Comparison of ENCODE assay signal across 10 cellular contexts in genomic region chr10:102631525-102632393, GRCh38. TPM values are rescaled to one million over a fixed set of nuclear protein-coding genes. Genes with fewer than 3 reads are reported as not detected.
DNase-seq lines count a peak whose midpoint lies in the region; ATAC-seq and TF ChIP-seq lines count a peak whose summit lies in the region.
"Had no signal": no experiment of that assay in that cellular context is flagged by ENCODE, and none has a peak within 500 bp of the region (broad histone marks: within the 10 kb centered on the region; RNA-seq: fewer than 3 reads in every experiment).

No MANE protein-coding gene starts in this region.

- no peak for DNase-seq in GM23248
- no peak for DNase-seq in WTC11 (ENCODE audit: low spot score)
- no peak for DNase-seq in left ventricle myocardium inferior
- DNase-seq in sigmoid colon, result no peak
- DNase-seq in NCI-H82 (lab: John Stamatoyannopoulos, UW), result no peak
- no peak for DNase-seq in GM10248 (ENCODE audit: extremely low spot score)
- DNase-seq in WERI-Rb-1, result no peak
- DNase-seq: DMS79, NCI-H2029, T-helper 9 cell had no signal

- H3K27me3 Mint-ChIP-seq in WTC11 (ENCODE audit: low read depth), result no peaks in the 10 kb centered on the region; the same call in 1 of the 2 replicates

- peak overlapping the region; percentile 12 for H3K27ac Mint-ChIP-seq in WTC11

- no peak for TF ChIP-seq POLR2A in sigmoid colon (IDR thresholded peaks at IDR 0.05)

- H3K9ac ChIP-seq in GM23248, result peak overlapping the region; percentile 74

- peak overlapping the region; percentile 92 for H3K27ac ChIP-seq in GM23248
- H3K27ac ChIP-seq in left ventricle myocardium inferior (replicated peaks), result peak overlapping the region; percentile 91
- H3K27ac ChIP-seq in sigmoid colon, result peak overlapping the region in 3 of 4 donors; percentile 85 to 94 (median 91)
- no peak overlapping the region for H3K27ac ChIP-seq in WERI-Rb-1

- no peaks in the 10 kb centered on the region; the same call in 1 of the 2 replicates for H3K9me3 Mint-ChIP-seq in WTC11

- no peaks in the 10 kb centered on the region for H3K36me3 ChIP-seq in GM23248 (ENCODE audit: low read depth)
- peaks cover 3% of the 10 kb centered on the region for H3K36me3 ChIP-seq in left ventricle myocardium inferior
- peaks cover 0 to 7% (median 0%) of the 10 kb centered on the region in 4 donors for H3K36me3 ChIP-seq in sigmoid colon
- peaks cover 9% of the 10 kb centered on the region for H3K36me3 ChIP-seq in WERI-Rb-1

- no peak overlapping the region for H2AFZ ChIP-seq in GM23248

- peaks cover 86% of the 10 kb centered on the region for H3K4me1 ChIP-seq in GM23248 (ENCODE audit: insufficient read depth)
- H3K4me1 ChIP-seq in left ventricle myocardium inferior, result peaks cover 86% of the 10 kb centered on the region
- peaks cover 0 to 93% (median 89%) of the 10 kb centered on the region in 4 donors for H3K4me1 ChIP-seq in sigmoid colon

- peaks cover 35% of the 10 kb centered on the region for H3F3A ChIP-seq in GM23248 (ENCODE audit: insufficient read depth)

- H3K27me3 ChIP-seq in GM23248 (replicated peaks; ENCODE audit: insufficient read depth), result no peaks in the 10 kb centered on the region
- H3K27me3 ChIP-seq in left ventricle myocardium inferior (ENCODE audit: low read depth), result no peaks in the 10 kb centered on the region
- H3K27me3 ChIP-seq in sigmoid colon, result no peaks in the 10 kb centered on the region
- H3K27me3 ChIP-seq in WERI-Rb-1 (ENCODE audit: insufficient read depth, low read depth, severe bottlenecking), result no peaks in the 10 kb centered on the region

- no peaks in the 10 kb centered on the region for H4K20me1 ChIP-seq in GM23248 (ENCODE audit: insufficient read depth)

- no peak overlapping the region for H3K4me3 Mint-ChIP-seq in WTC11

- intact Hi-C loops in left ventricle myocardium inferior (cut with micrococcal nuclease) (no loop called here), sigmoid colon (cut with DNase I) (no loop called here)

- H3K4me3 ChIP-seq in GM23248 (no peak overlapping the region), left ventricle myocardium inferior (no peak overlapping the region), sigmoid colon (no peak overlapping the region), WERI-Rb-1 (ENCODE audit: low read depth, low read length) (no peak overlapping the region)

- WGBS in GM23248 (ENCODE audit: low coverage in 1 of 2, low lambda C conversion rate in 2 of 2, missing lambda C conversion rate in 2 of 2), 2 experiments, result 84 to 87% methylated on average over 10 of the region's 10 CpGs
- WGBS in sigmoid colon, 2 donors, result 87 to 94% methylated on average over 10 of the region's 10 CpGs

- no peak for ATAC-seq in WTC11

- POLR2A ChIA-PET in WTC11 (lab: Charles Lee) (interaction anchor here (0.7 to 1.2 kb wide), 4 partner anchors 10 to 14 kb away, joined by 3 to 6 read pairs (median 3); no protein-coding TSS in a partner anchor), GM10248 (lab: Yijun Ruan, JAX) (no interaction called here)

- in situ Hi-C loops in GM23248 (cut with MboI), result no loop called here

- H3K4me1 Mint-ChIP-seq in WTC11, result peaks cover 74% of the 10 kb centered on the region

- no peaks in the 10 kb centered on the region for H3K9me2 ChIP-seq in GM23248 (ENCODE audit: insufficient read depth)

- TF ChIP-seq CTCF in WTC11 (IDR thresholded peaks at IDR 0.05) (no peak), left ventricle myocardium inferior (IDR thresholded peaks at IDR 0.05; ENCODE audit: borderline replicate concordance) (no peak), sigmoid colon (IDR thresholded peaks at IDR 0.05) (no peak), GM10248 (IDR thresholded peaks at IDR 0.05; ENCODE audit: control extremely low read depth, extremely low read depth, low read depth, missing control alignments) (no peak), WERI-Rb-1 (IDR thresholded peaks at IDR 0.05; ENCODE audit: low read depth, low read length) (no peak)

- H3K4me2 ChIP-seq in GM23248 (ENCODE audit: unreplicated experiment), result peak overlapping the region; percentile 85

- no peak for TF ChIP-seq EP300 in sigmoid colon (IDR thresholded peaks at IDR 0.05)

- H3K9me3 ChIP-seq in GM23248 (ENCODE audit: low read depth) (no peaks in the 10 kb centered on the region), left ventricle myocardium inferior (replicated peaks) (no peaks in the 10 kb centered on the region), sigmoid colon (no peaks in the 10 kb centered on the region), WERI-Rb-1 (ENCODE audit: severe bottlenecking) (no peaks in the 10 kb centered on the region)

- H3K36me3 Mint-ChIP-seq in WTC11, result no peaks in the 10 kb centered on the region

- no peaks in the 10 kb centered on the region for H3K79me2 ChIP-seq in GM23248 (ENCODE audit: insufficient read depth)

- CTCF ChIA-PET in WTC11 (lab: Charles Lee), result interaction anchor here (1.3 to 1.5 kb wide), 3 partner anchors 10 to 38 kb away, joined by 3 to 7 read pairs (median 4); no protein-coding TSS in a partner anchor
- CTCF ChIA-PET in GM10248 (lab: Yijun Ruan, JAX), result interaction anchor here (0.8 to 2.1 kb wide), 8 partner anchors 8 to 51 kb away, joined by 3 to 6 read pairs (median 4); no protein-coding TSS in a partner anchor

TF ChIP-seq in WTC11, 78 proteins besides CTCF, POLR2A, EP300 and RAD21:
- TF ChIP-seq E2F4 (CRISPR knock-in tag; IDR thresholded peaks at IDR 0.05; ENCODE audit: borderline replicate concordance, low read depth), result no peak
- TF ChIP-seq FOXJ3 (CRISPR knock-in tag; IDR thresholded peaks at IDR 0.05; ENCODE audit: borderline replicate concordance), result no peak
- TF ChIP-seq ZNF512 (CRISPR knock-in tag; IDR thresholded peaks at IDR 0.05; ENCODE audit: borderline replicate concordance), result no peak
- no peak for TF ChIP-seq OVOL2 (CRISPR knock-in tag; IDR thresholded peaks at IDR 0.05; ENCODE audit: borderline replicate concordance)
- TF ChIP-seq ZNF121 (CRISPR knock-in tag; IDR thresholded peaks at IDR 0.05), result no peak
- no peak for TF ChIP-seq ATF6 (CRISPR knock-in tag; IDR thresholded peaks at IDR 0.05)
- no peak for TF ChIP-seq ZNF416 (CRISPR knock-in tag; IDR thresholded peaks at IDR 0.05)
- no peak for TF ChIP-seq ZNF263 (CRISPR knock-in tag; IDR thresholded peaks at IDR 0.05; ENCODE audit: low read depth)
- no peak for TF ChIP-seq FOXK1 (CRISPR knock-in tag; IDR thresholded peaks at IDR 0.05)
- TF ChIP-seq TP53 (CRISPR knock-in tag; IDR thresholded peaks at IDR 0.05), result no peak

RNA-seq across cellular contexts. Expression of gene TRIM8, which starts 12.5 kb away (rescaled TPM):
- total RNA-seq in GM23248 (2014; rRNA removed; shearing (Covaris generic)), result 108 and 114 TPM in 2 replicates
- 35.6 and 37.5 TPM in 2 replicates for polyA plus RNA-seq in GM23248 (2016; fragmentation: Nextera tagmentation; extraction: Ambion mirVana)
- total RNA-seq in WTC11 (2021), result 36.3 to 40.3 TPM (median 36.8 TPM) in 3 replicates
- 95.1 TPM for total RNA-seq in left ventricle myocardium inferior
- total RNA-seq in sigmoid colon, result 10 to 100 TPM; 58.9 to 88.6 (median 67.1) TPM
- polyA plus RNA-seq in sigmoid colon, result 10 to 100 TPM; 25.0 to 53.0 (median 46.8) TPM
